ENCODE assay signal across 27 cellular contexts in the genomic region with DNA sequence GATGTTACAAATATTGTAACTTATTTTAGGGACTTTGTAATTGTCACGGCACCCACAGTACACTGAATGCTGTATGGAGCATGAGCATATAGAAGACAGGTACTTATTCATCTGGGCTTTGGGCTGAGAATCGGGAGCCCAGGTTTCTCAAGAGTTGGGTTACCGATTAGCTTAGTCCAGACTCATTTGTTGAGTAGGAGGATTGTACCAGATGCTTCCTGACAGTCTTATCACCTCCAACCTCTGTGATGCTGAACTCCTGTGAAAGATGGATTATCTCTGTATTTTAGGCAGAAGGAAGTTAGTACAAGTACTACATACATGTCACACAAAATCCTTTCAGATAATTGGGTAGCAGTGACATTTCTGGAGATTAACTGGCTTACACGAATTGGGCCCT.
"Had no signal": no experiment of that assay in that cellular context is flagged by ENCODE, and none has a peak within 500 bp of the region (broad histone marks: within the 10 kb centered on the region; RNA-seq: fewer than 3 reads in every experiment).

No MANE protein-coding gene starts in this region.

- H3K36me3 ChIP-seq: gastroesophageal sphincter, heart right ventricle, left lung, prostate gland, right atrium auricular region, suprapubic skin, vagina had no signal

- ATAC-seq: effector memory CD8-positive, alpha-beta T cell; gastroesophageal sphincter; heart right ventricle; left cardiac atrium; left lung; naive thymus-derived CD4-positive, alpha-beta T cell; sciatic nerve; stimulated activated naive CD8-positive, alpha-beta T cell treated with anti-CD3 and anti-CD28 coated beads, Interleukin-15, amount 100 ng/mL, for 72 hours had no signal

- H3K4me3 Mint-ChIP-seq: effector memory CD8-positive, alpha-beta T cell; naive thymus-derived CD4-positive, alpha-beta T cell; nephron; stimulated activated naive CD8-positive, alpha-beta T cell treated with anti-CD3 and anti-CD28 coated beads, Interleukin-15, amount 100 ng/mL, for 72 hours had no signal

- H3K27ac ChIP-seq: gastroesophageal sphincter, heart right ventricle, left lung, prostate gland, right atrium auricular region, suprapubic skin, vagina had no signal

- FAIRE-seq: islet of Langerhans had no signal

- H3K27me3 ChIP-seq: gastroesophageal sphincter, heart right ventricle, left lung, right atrium auricular region, suprapubic skin, vagina had no signal

- H3K27ac Mint-ChIP-seq: effector memory CD8-positive, alpha-beta T cell; naive thymus-derived CD4-positive, alpha-beta T cell; nephron; stimulated activated naive CD8-positive, alpha-beta T cell treated with anti-CD3 and anti-CD28 coated beads, Interleukin-15, amount 100 ng/mL, for 72 hours had no signal

- DNase-seq: cortex of kidney; effector memory CD8-positive, alpha-beta T cell; foreskin fibroblast; heart right ventricle; hippocampal formation; left cardiac atrium; left lung; mesendoderm; midbrain; naive thymus-derived CD4-positive, alpha-beta T cell; nucleus accumbens; stimulated activated CD4-positive, alpha-beta T cell treated with anti-CD3 and anti-CD28 coated beads, Interleukin-12 subunit alpha, Interleukin-12 subunit beta, amount 100 ng/mL, for 4 hours; stimulated activated CD4-positive, alpha-beta T cell treated with anti-CD3 and anti-CD28 coated beads, Interleukin-1b, Interleukin-23, amount 100 ng/mL, for 48 hours; stimulated activated CD4-positive, alpha-beta T cell treated with anti-CD3 and anti-CD28 coated beads, Interleukin-4, amount 100 ng/mL, for 1 hour; stimulated activated CD8-positive, alpha-beta memory T cell treated with anti-CD3 and anti-CD28 coated beads, Interleukin-4, amount 100 ng/mL, for 48 hours; stimulated activated naive CD4-positive, alpha-beta T cell; stimulated activated naive CD8-positive, alpha-beta T cell treated with anti-CD3 and anti-CD28 coated beads, Interleukin-15, amount 100 ng/mL, for 72 hours; trophoblast cell had no signal

- H3K4me2 ChIP-seq: smooth muscle cell had no signal

- H3K27me3 Mint-ChIP-seq: effector memory CD8-positive, alpha-beta T cell had no signal

- H3K4me1 ChIP-seq: gastroesophageal sphincter, heart right ventricle, left lung, prostate gland, right atrium auricular region, suprapubic skin, vagina had no signal

- H3K9me3 ChIP-seq: prostate gland, right atrium auricular region, suprapubic skin, vagina had no signal

- H3K4me3 ChIP-seq: gastroesophageal sphincter, heart right ventricle, left lung, prostate gland, right atrium auricular region, smooth muscle cell, suprapubic skin, vagina had no signal

- H3K4me1 Mint-ChIP-seq: naive thymus-derived CD4-positive, alpha-beta T cell; nephron; stimulated activated naive CD8-positive, alpha-beta T cell treated with anti-CD3 and anti-CD28 coated beads, Interleukin-15, amount 100 ng/mL, for 72 hours had no signal
